8 cellular contexts compared by ENCODE assay signal in the genomic region with DNA sequence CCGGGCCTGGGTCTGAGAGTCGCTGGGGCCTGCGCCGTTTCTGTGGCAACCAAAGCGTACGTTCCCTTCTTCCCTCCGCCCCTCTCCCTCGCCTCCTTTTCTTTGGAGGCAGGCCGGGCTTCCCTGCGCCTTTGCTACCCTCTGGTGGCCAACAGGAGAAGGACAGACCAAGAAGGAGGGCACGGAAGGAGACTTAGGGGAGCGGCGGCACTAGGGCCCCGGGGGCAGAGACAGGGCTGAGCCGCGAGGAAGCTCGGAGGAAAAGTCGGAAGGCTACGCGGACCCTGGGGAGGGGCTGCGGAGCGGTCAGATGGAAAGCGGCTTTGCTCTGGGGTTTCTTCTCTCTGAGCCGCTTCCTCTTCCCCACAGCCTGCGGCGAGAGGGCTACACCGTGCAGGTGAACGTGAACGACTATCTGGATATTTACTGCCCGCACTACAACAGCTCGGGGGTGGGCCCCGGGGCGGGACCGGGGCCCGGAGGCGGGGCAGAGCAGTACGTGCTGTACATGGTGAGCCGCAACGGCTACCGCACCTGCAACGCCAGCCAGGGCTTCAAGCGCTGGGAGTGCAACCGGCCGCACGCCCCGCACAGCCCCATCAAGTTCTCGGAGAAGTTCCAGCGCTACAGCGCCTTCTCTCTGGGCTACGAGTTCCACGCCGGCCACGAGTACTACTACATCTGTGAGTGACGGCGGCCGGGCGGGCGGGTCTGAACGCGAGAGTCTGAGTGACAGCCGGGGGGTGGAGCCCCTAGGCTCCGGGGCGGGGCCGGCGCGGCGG. TPM values are rescaled to one million over a fixed set of nuclear protein-coding genes. Genes with fewer than 3 reads are reported as not detected.
DNase-seq lines count a peak whose midpoint lies in the region; ATAC-seq lines count a peak whose summit lies in the region.

No MANE protein-coding gene starts in this region.

- H3K36me3 ChIP-seq in esophagus (ENCODE audit: control insufficient read depth in 2 of 2, insufficient read depth in 2 of 2, low read length in 1 of 2): peaks cover 0 to 2% of the 10 kb centered on the region in 2 donors
- no peaks in the 10 kb centered on the region for H3K36me3 ChIP-seq in mucosa of stomach (ENCODE audit: control insufficient read depth, insufficient read depth, low read length)

- peak overlapping the region; percentile 96 to 97 for H3K27ac ChIP-seq in esophagus (ENCODE audit: low read depth in 2 of 2, low read length in 1 of 2)

- H3K27me3 ChIP-seq in esophagus (ENCODE audit: control insufficient read depth in 1 of 2, insufficient read depth in 2 of 2, low read length in 2 of 2) (peaks cover 0 to 3% of the 10 kb centered on the region in 2 donors), mucosa of stomach (ENCODE audit: control insufficient read depth, insufficient read depth, low read length) (peaks cover 48% of the 10 kb centered on the region)

- ATAC-seq in GM21717 (IDR thresholded peaks at IDR 0.05; ENCODE audit: unreplicated experiment): peak; percentile 80

- H3K9me3 ChIP-seq in esophagus (ENCODE audit: control insufficient read depth in 2 of 2, insufficient read depth in 1 of 2, low read depth in 1 of 2, low read length in 1 of 2) (no peaks in the 10 kb centered on the region), mucosa of stomach (ENCODE audit: control insufficient read depth, low read length) (no peaks in the 10 kb centered on the region)

- peak overlapping the region; percentile 75 for H3K4me3 ChIP-seq in Jurkat, Clone E6-1 (ENCODE audit: low read length)
- H3K4me3 ChIP-seq in esophagus (ENCODE audit: low read depth in 1 of 2, low read length in 2 of 2) (peak overlapping the region; percentile 59 to 63), mucosa of stomach (ENCODE audit: low read length) (peak overlapping the region; percentile 87)

- H3K4me1 ChIP-seq in esophagus (ENCODE audit: control insufficient read depth in 2 of 2, insufficient read depth in 2 of 2, low read length in 1 of 2) (peaks cover 3 to 37% of the 10 kb centered on the region in 2 donors), mucosa of stomach (ENCODE audit: control insufficient read depth, insufficient read depth, low read length) (peaks cover 59% of the 10 kb centered on the region)

- WGBS in esophagus, 2 donors: 1% methylated on average over 56 to 67 of the region's 67 CpGs

- DNase-seq in DMS53 treated with DMSO at 0.1 percent for 48 hours (lab: John Stamatoyannopoulos, UW; ENCODE audit: unreplicated experiment) (peak; percentile 93), OCI-M2 (lab: John Stamatoyannopoulos, UW; ENCODE audit: unreplicated experiment) (peak; percentile 76)
- peak; percentile 91 for DNase-seq in Jurkat, Clone E6-1 (ENCODE audit: low read depth, low spot score)
- DNase-seq in activated T-cell treated with anti-CD3 and anti-CD28 coated beads, Interleukin-2, amount 50 U/mL, for 1 hour: peak; percentile 95
- DNase-seq in stimulated activated CD8-positive, alpha-beta memory T cell treated with anti-CD3 and anti-CD28 coated beads, Interleukin-4, amount 100 ng/mL, for 48 hours: peak; percentile 95

- peak overlapping the region; percentile 77 for H3K9ac ChIP-seq in mucosa of stomach (ENCODE audit: low read length)

RNA-seq across cellular contexts. Expression of a gene that starts 6.3 kb away (rescaled TPM):
- 10.9 TPM for polyA plus RNA-seq in Jurkat, Clone E6-1 (2012; ENCODE audit: insufficient read depth, insufficient read length)
- 10 to 100 TPM; 16.3 to 21.7 TPM for polyA plus RNA-seq in esophagus

RNA-seq across cellular contexts. Expression of a gene that starts 21.4 kb away (rescaled TPM):
- polyA plus RNA-seq in Jurkat, Clone E6-1 (2012; ENCODE audit: insufficient read depth, insufficient read length): 21.1 TPM
- polyA plus RNA-seq in esophagus: 10 to 100 TPM; 14.7 to 16.2 TPM

RNA-seq across cellular contexts. Expression of a gene that starts 33.8 kb away (rescaled TPM):
- 41.8 TPM for polyA plus RNA-seq in Jurkat, Clone E6-1 (2012; ENCODE audit: insufficient read depth, insufficient read length)
- 100 to 1,000 TPM; 122 to 222 TPM for polyA plus RNA-seq in esophagus

RNA-seq across cellular contexts. Expression of a gene that starts 42.8 kb away (rescaled TPM):
- 2.6 TPM for polyA plus RNA-seq in Jurkat, Clone E6-1 (2012; ENCODE audit: insufficient read depth, insufficient read length)
- polyA plus RNA-seq in esophagus: 10 to 100 TPM; 32.9 to 48.1 TPM

RNA-seq across cellular contexts. Expression of a gene that starts 50.7 kb away (rescaled TPM):
- 34.0 TPM for polyA plus RNA-seq in Jurkat, Clone E6-1 (2012; ENCODE audit: insufficient read depth, insufficient read length)
- polyA plus RNA-seq in esophagus: 10 to 100 TPM; 41.0 to 51.5 TPM

Comparison
In these comparisons a context has a peak if more than half of its experiments do, and no peak if none do; other contexts are left out.
1. Peak in every context shown above with its lines: DNase-seq, ATAC-seq, H3K4me3 ChIP-seq and H3K27ac ChIP-seq.